25 cellular contexts compared by ENCODE assay signal in genomic region chr7:3064077-3064476, GRCh38. TPM values are rescaled to one million over a fixed set of nuclear protein-coding genes. Genes with fewer than 3 reads are reported as not detected.
DNase-seq lines count a peak whose midpoint lies in the region; ATAC-seq and TF ChIP-seq lines count a peak whose summit lies in the region.
"Had no signal": no experiment of that assay in that cellular context is flagged by ENCODE, and none has a peak within 500 bp of the region (broad histone marks: within the 10 kb centered on the region; RNA-seq: fewer than 3 reads in every experiment).

No MANE protein-coding gene starts in this region.

- H3K4ac ChIP-seq in neuronal stem cell (ENCODE audit: low read length) = no peak overlapping the region

- H2BK120ac ChIP-seq in neuronal stem cell (ENCODE audit: low read depth, low read length) = no peak overlapping the region

- no peaks in the 10 kb centered on the region for H3K4me1 ChIP-seq in neuronal stem cell (ENCODE audit: control insufficient read depth in 2 of 2, insufficient read depth in 1 of 2, low read depth in 1 of 2, low read length in 2 of 2)
- H3K4me1 ChIP-seq: adrenal gland, right atrium auricular region had no signal

- no peaks in the 10 kb centered on the region for H3K27me3 ChIP-seq in neuronal stem cell (ENCODE audit: control insufficient read depth in 3 of 3, insufficient read depth in 3 of 3, low read depth in 1 of 3, low read length in 3 of 3)
- H3K27me3 ChIP-seq: adrenal gland, brain microvascular endothelial cell, ovary, right atrium auricular region, upper lobe of right lung had no signal

- H3K4me1 Mint-ChIP-seq in activated T-cell treated with anti-CD3 and anti-CD28 coated beads, Interleukin-2, amount 50 U/mL, for 72 hours (ENCODE audit: low read depth) = peaks cover 88% of the 10 kb centered on the region
- H3K4me1 Mint-ChIP-seq in activated CD8-positive, alpha-beta T cell treated with anti-CD3 and anti-CD28 coated beads for 36 hours (ENCODE audit: low read depth) = peaks cover 83% of the 10 kb centered on the region
- peaks cover 86% of the 10 kb centered on the region for H3K4me1 Mint-ChIP-seq in stimulated activated naive CD8-positive, alpha-beta T cell treated with anti-CD3 and anti-CD28 coated beads, Interleukin-15, Interleukin-2, amounts not matched to agents 100 ng/mL and 50 ng/mL, for 24 hours (ENCODE audit: low read depth)

- TF ChIP-seq CTCF in activated CD8-positive, alpha-beta T cell treated with anti-CD3 and anti-CD28 coated beads for 36 hours (IDR thresholded peaks at IDR 0.05) = no peak
- peak; percentile 19 for TF ChIP-seq CTCF in epithelial cell of proximal tubule (conservative IDR thresholded peaks at IDR 0.05; ENCODE audit: low read depth, low read length)

- no peak overlapping the region for H2AFZ ChIP-seq in neuronal stem cell (ENCODE audit: low read length)

- H3K27ac ChIP-seq in neuronal stem cell (replicated peaks; ENCODE audit: low read length) = no peak overlapping the region
- H3K27ac ChIP-seq: adrenal gland, brain microvascular endothelial cell, C4-2B, HL-60, ovary, right atrium auricular region, upper lobe of right lung had no signal

- no peaks in the 10 kb centered on the region for H3K9me3 ChIP-seq in neuronal stem cell (replicated peaks in 1 of 2; ENCODE audit: control insufficient read depth in 2 of 2, insufficient read depth in 1 of 2, low read depth in 1 of 2, low read length in 2 of 2)
- H3K9me3 ChIP-seq: adrenal gland, ovary, right atrium auricular region, upper lobe of right lung had no signal

- H3K27ac Mint-ChIP-seq in activated T-cell treated with anti-CD3 and anti-CD28 coated beads, Interleukin-2, amount 50 U/mL, for 72 hours = peak overlapping the region; percentile 98
- peak overlapping the region; percentile 94 for H3K27ac Mint-ChIP-seq in activated CD8-positive, alpha-beta T cell treated with anti-CD3 and anti-CD28 coated beads for 36 hours
- H3K27ac Mint-ChIP-seq in stimulated activated naive CD8-positive, alpha-beta T cell treated with anti-CD3 and anti-CD28 coated beads, Interleukin-15, Interleukin-2, amounts not matched to agents 100 ng/mL and 50 ng/mL, for 24 hours = peak overlapping the region; percentile 92

- peak; percentile 32 to 35 for DNase-seq in activated T-cell treated with anti-CD3 and anti-CD28 coated beads, Interleukin-2, amount 50 U/mL, for 72 hours
- no peak for DNase-seq in activated T-cell treated with anti-CD3 and anti-CD28 coated beads for 4 hours
- DNase-seq in activated CD8-positive, alpha-beta T cell treated with anti-CD3 and anti-CD28 coated beads for 36 hours = peak; percentile 70
- DNase-seq in epithelial cell of proximal tubule (ENCODE audit: low read depth) = no peak
- DNase-seq in neuronal stem cell (ENCODE audit: low spot score) = no peak
- no peak for DNase-seq in HT-29 (ENCODE audit: low spot score)
- DNase-seq: ACHN; activated CD4-positive, CD25-positive, alpha-beta regulatory T cell treated with anti-CD3 and anti-CD28 coated beads, Interleukin-2, amount 50 U/mL, for 72 hours; adrenal gland; brain microvascular endothelial cell; H7; kidney glomerular epithelial cell; NCI-H1048; NCI-H2029; NCI-H82; ovary; stimulated activated CD4-positive, alpha-beta T cell treated with anti-CD3 and anti-CD28 coated beads, Interleukin-4, amount 100 ng/mL, for 24 hours; upper lobe of right lung had no signal

- no peak overlapping the region for H4K8ac ChIP-seq in neuronal stem cell (ENCODE audit: low read depth, low read length)

- ATAC-seq in activated T-cell treated with anti-CD3 and anti-CD28 coated beads, Interleukin-2, amount 50 U/mL, for 72 hours (replicated peaks in 1 of 2) = peak; percentile 12 to 16
- peak; percentile 9 for ATAC-seq in activated CD8-positive, alpha-beta T cell treated with anti-CD3 and anti-CD28 coated beads for 36 hours
- no peak for ATAC-seq in GM19467 (IDR thresholded peaks at IDR 0.05; ENCODE audit: unreplicated experiment)
- ATAC-seq: Right ventricle myocardium inferior, upper lobe of right lung had no signal

- H2AK5ac ChIP-seq in neuronal stem cell (ENCODE audit: low read depth, low read length) = no peak overlapping the region

- H3K36me3 Mint-ChIP-seq in activated T-cell treated with anti-CD3 and anti-CD28 coated beads, Interleukin-2, amount 50 U/mL, for 72 hours (ENCODE audit: insufficient read depth in 2 of 2) = peaks cover 3 to 4% of the 10 kb centered on the region in 2 donors
- peaks cover 4% of the 10 kb centered on the region for H3K36me3 Mint-ChIP-seq in activated CD8-positive, alpha-beta T cell treated with anti-CD3 and anti-CD28 coated beads for 36 hours (ENCODE audit: low read depth)
- H3K36me3 Mint-ChIP-seq in stimulated activated naive CD8-positive, alpha-beta T cell treated with anti-CD3 and anti-CD28 coated beads, Interleukin-15, Interleukin-2, amounts not matched to agents 100 ng/mL and 50 ng/mL, for 24 hours (ENCODE audit: low read depth) = no peaks in the 10 kb centered on the region
- H3K36me3 Mint-ChIP-seq: memory B cell had no signal

- no peak overlapping the region for H3K18ac ChIP-seq in neuronal stem cell (ENCODE audit: low read length)

- no peak overlapping the region for H3K9ac ChIP-seq in neuronal stem cell (ENCODE audit: low read depth, low read length, poor library complexity)

- no peak overlapping the region for H3K23ac ChIP-seq in neuronal stem cell (ENCODE audit: low read depth, low read length, poor library complexity)

- no peaks in the 10 kb centered on the region for H3K79me1 ChIP-seq in neuronal stem cell (ENCODE audit: low read depth, low read length)

- no peak overlapping the region for H2BK15ac ChIP-seq in neuronal stem cell (ENCODE audit: low read length)

- H2BK12ac ChIP-seq in neuronal stem cell (ENCODE audit: low read length) = no peak overlapping the region

- no peak overlapping the region for H3K4me2 ChIP-seq in neuronal stem cell (ENCODE audit: insufficient read depth, low read length, poor library complexity, severe bottlenecking)

- no peaks in the 10 kb centered on the region for H3K27me3 Mint-ChIP-seq in activated T-cell treated with anti-CD3 and anti-CD28 coated beads, Interleukin-2, amount 50 U/mL, for 72 hours (ENCODE audit: low read depth)
- H3K27me3 Mint-ChIP-seq in activated CD8-positive, alpha-beta T cell treated with anti-CD3 and anti-CD28 coated beads for 36 hours = no peaks in the 10 kb centered on the region
- H3K27me3 Mint-ChIP-seq in stimulated activated naive CD8-positive, alpha-beta T cell treated with anti-CD3 and anti-CD28 coated beads, Interleukin-15, Interleukin-2, amounts not matched to agents 100 ng/mL and 50 ng/mL, for 24 hours = no peaks in the 10 kb centered on the region
- H3K27me3 Mint-ChIP-seq: memory B cell had no signal

- no peak overlapping the region for H3K4me3 ChIP-seq in epithelial cell of proximal tubule (ENCODE audit: low read depth, low read length)
- no peak overlapping the region for H3K4me3 ChIP-seq in neuronal stem cell (ENCODE audit: low read length in 2 of 2)
- H3K4me3 ChIP-seq: adrenal gland, ovary, right atrium auricular region, upper lobe of right lung had no signal

- intact Hi-C loops in activated CD8-positive, alpha-beta T cell treated with anti-CD3 and anti-CD28 coated beads for 36 hours (cut with micrococcal nuclease) = loop anchor here (10.0 kb wide), 3 partner anchors 79 to 199 kb away; no protein-coding TSS in a partner anchor

- POLR2A ChIA-PET in activated CD8-positive, alpha-beta T cell treated with anti-CD3 and anti-CD28 coated beads for 36 hours (lab: Charles Lee) = interaction anchor here (0.5 to 2.2 kb wide), 5 partner anchors 21 to 84 kb away, joined by 3 to 16 read pairs (median 3); partner anchors contain the start of gene CARD11

- no peak overlapping the region for H3K14ac ChIP-seq in neuronal stem cell (ENCODE audit: low read length)

- peak overlapping the region; percentile 84 to 87 for H3K4me3 Mint-ChIP-seq in activated T-cell treated with anti-CD3 and anti-CD28 coated beads, Interleukin-2, amount 50 U/mL, for 72 hours
- H3K4me3 Mint-ChIP-seq in activated CD8-positive, alpha-beta T cell treated with anti-CD3 and anti-CD28 coated beads for 36 hours = peak overlapping the region; percentile 63
- H3K4me3 Mint-ChIP-seq in stimulated activated naive CD8-positive, alpha-beta T cell treated with anti-CD3 and anti-CD28 coated beads, Interleukin-15, Interleukin-2, amounts not matched to agents 100 ng/mL and 50 ng/mL, for 24 hours = peak overlapping the region; percentile 67

- CTCF ChIA-PET in activated CD8-positive, alpha-beta T cell treated with anti-CD3 and anti-CD28 coated beads for 36 hours (lab: Charles Lee) = interaction anchor here (1.4 to 8.6 kb wide), 12 partner anchors 11 to 199 kb away, joined by 3 to 101 read pairs (median 22); partner anchors contain the start of gene CARD11

- no CpG with 5 or more reads among the region's 5 CpGs for WGBS in neuronal stem cell (ENCODE audit: extremely low coverage in 2 of 2, insufficient read length in 2 of 2, insufficient replicate concordance in 1 of 2), 2 donors

- H3K36me3 ChIP-seq in neuronal stem cell (replicated peaks in 1 of 2; ENCODE audit: control insufficient read depth in 2 of 2, insufficient read depth in 2 of 2, low read length in 2 of 2) = no peaks in the 10 kb centered on the region
- H3K36me3 ChIP-seq: adrenal gland, brain microvascular endothelial cell, ovary, right atrium auricular region, upper lobe of right lung had no signal

- H2BK5ac ChIP-seq in neuronal stem cell (ENCODE audit: low read length) = no peak overlapping the region

- no peak overlapping the region for H4K91ac ChIP-seq in neuronal stem cell (ENCODE audit: low read depth, low read length, poor library complexity)

- H3K9me3 Mint-ChIP-seq in activated T-cell treated with anti-CD3 and anti-CD28 coated beads, Interleukin-2, amount 50 U/mL, for 72 hours = peaks cover 0 to 4% of the 10 kb centered on the region in 2 donors
- H3K9me3 Mint-ChIP-seq in activated CD8-positive, alpha-beta T cell treated with anti-CD3 and anti-CD28 coated beads for 36 hours = peaks cover 9% of the 10 kb centered on the region
- H3K9me3 Mint-ChIP-seq in stimulated activated naive CD8-positive, alpha-beta T cell treated with anti-CD3 and anti-CD28 coated beads, Interleukin-15, Interleukin-2, amounts not matched to agents 100 ng/mL and 50 ng/mL, for 24 hours = peaks cover 5% of the 10 kb centered on the region
- H3K9me3 Mint-ChIP-seq: memory B cell had no signal

RNA-seq across cellular contexts. Expression of gene CARD11, which starts 20.4 kb away (rescaled TPM):
- total RNA-seq in activated T-cell treated with anti-CD3 and anti-CD28 coated beads, Interleukin-2, amount 50 U/mL, for 72 hours = 100 to 1,000 TPM; 101 to 114 TPM
- 100 to 1,000 TPM in 1 of 2 experiments, 10 to 100 TPM in 1; 98.3 to 103 TPM for total RNA-seq in activated CD8-positive, alpha-beta T cell treated with anti-CD3 and anti-CD28 coated beads for 36 hours
- total RNA-seq in epithelial cell of proximal tubule = 18.7 and 22.9 TPM in 2 replicates
- 0.59 TPM for polyA plus RNA-seq in neuronal stem cell (2013, experiment 1 of 2)
- 0.60 TPM for polyA plus RNA-seq in neuronal stem cell (2013, experiment 2 of 2)
- total RNA-seq in HT-29 (2014; rRNA removed; shearing (Covaris generic)) = not detected in 2 replicates

Comparison
In these comparisons a context has a peak if more than half of its experiments do, and no peak if none do; other contexts are left out.
1. DNase-seq: peak in activated T-cell treated with anti-CD3 and anti-CD28 coated beads, Interleukin-2, amount 50 U/mL, for 72 hours (2 of 2) and activated CD8-positive, alpha-beta T cell treated with anti-CD3 and anti-CD28 coated beads for 36 hours (single experiment); none in activated T-cell treated with anti-CD3 and anti-CD28 coated beads for 4 hours (single experiment), epithelial cell of proximal tubule (single experiment), neuronal stem cell (single experiment) and HT-29 (single experiment).
2. RNA of gene CARD11, which starts 20.4 kb away (total RNA-seq): 101 to 114 TPM in activated T-cell treated with anti-CD3 and anti-CD28 coated beads, Interleukin-2, amount 50 U/mL, for 72 hours, 98.3 to 103 TPM in activated CD8-positive, alpha-beta T cell treated with anti-CD3 and anti-CD28 coated beads for 36 hours and 18.7 to 22.9 TPM in epithelial cell of proximal tubule; not detected in HT-29; every median in the first group is over 10 times any median in the second.
3. Peak in every context shown above with its lines, with median percentiles within 50 percentile points of each other: H3K27ac Mint-ChIP-seq and H3K4me3 Mint-ChIP-seq.